Comparison of ENCODE assay signal across 30 cellular contexts in the genomic region with DNA sequence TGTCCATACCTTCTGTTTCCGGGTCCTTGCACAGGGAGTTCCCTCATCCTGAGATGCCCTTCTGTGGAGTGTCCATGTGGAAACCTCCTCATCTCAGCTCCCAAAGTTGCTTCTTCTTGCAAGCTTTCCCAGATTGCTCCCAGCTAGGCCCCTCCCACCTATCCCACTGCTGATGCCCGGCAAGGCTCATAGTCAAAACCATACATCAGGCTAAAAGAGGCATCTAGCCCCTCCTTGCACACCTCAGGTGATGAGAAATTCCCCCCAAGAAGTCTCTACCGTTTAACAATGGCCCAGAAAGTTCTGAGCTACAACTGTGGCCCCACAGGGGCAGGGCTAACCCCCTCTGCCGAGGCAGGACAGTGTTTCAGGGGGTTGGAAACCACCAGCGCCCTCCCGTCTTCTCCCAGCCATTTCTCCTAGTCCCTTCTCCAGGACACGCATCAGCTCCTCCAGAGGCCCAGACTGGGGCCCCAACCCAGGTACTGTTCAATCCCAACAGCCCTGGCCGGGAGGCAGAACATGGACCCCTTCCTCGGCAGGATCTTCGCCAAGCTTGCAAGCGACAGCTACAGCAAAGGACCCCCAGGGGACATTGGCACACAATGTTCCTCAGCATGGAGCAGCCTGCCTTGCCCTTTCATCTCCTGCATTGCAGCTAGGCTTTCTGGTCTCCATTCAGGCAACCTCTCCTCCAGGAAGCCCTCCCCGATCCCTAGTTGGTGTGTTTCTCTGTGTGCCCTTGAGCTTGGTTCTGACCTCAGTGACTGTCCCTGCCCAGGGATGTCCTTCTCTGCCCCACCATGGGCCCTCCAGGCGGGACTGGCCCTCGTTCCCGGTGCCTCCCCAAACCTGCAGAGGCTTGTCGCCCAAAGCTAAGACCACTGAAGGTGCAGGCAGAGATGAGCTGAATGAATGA. TPM values are rescaled to one million over a fixed set of nuclear protein-coding genes. Genes with fewer than 3 reads are reported as not detected.
DNase-seq lines count a peak whose midpoint lies in the region; ATAC-seq and TF ChIP-seq lines count a peak whose summit lies in the region.
"Had no signal": no experiment of that assay in that cellular context is flagged by ENCODE, and none has a peak within 500 bp of the region (broad histone marks: within the 10 kb centered on the region; RNA-seq: fewer than 3 reads in every experiment).

No MANE protein-coding gene starts in this region.

- H3K9me3 ChIP-seq in left lung (no peaks in the 10 kb centered on the region), A673 (ENCODE audit: low read depth, low read length, poor library complexity, severe bottlenecking) (no peaks in the 10 kb centered on the region)
- H3K9me3 ChIP-seq: gastroesophageal sphincter, thyroid gland had no signal

- no peak for ATAC-seq in WTC11
- no peak for ATAC-seq in left lung
- no peak for ATAC-seq in sciatic nerve
- no peak for ATAC-seq in GM18498 (IDR thresholded peaks at IDR 0.05; ENCODE audit: unreplicated experiment)
- ATAC-seq in GM21381 (IDR thresholded peaks at IDR 0.05; ENCODE audit: unreplicated experiment), result no peak
- ATAC-seq: left lobe of liver; naive thymus-derived CD8-positive, alpha-beta T cell; stimulated activated naive CD8-positive, alpha-beta T cell treated with anti-CD3 and anti-CD28 coated beads, Interleukin-15, amount 100 ng/mL, for 72 hours had no signal

- intact Hi-C loops in left lung (cut with DNase I), result no loop called here
- intact Hi-C loops in sciatic nerve (cut with DNase I), result no loop called here
- intact Hi-C loops in A673 (cut with micrococcal nuclease; ENCODE audit: unreplicated experiment), result no loop called here

- CTCF ChIA-PET in WTC11 (lab: Charles Lee) (interaction anchor here (1.0 to 2.0 kb wide), 6 partner anchors 33 to 67 kb away, joined by 3 to 8 read pairs (median 4); no protein-coding TSS in a partner anchor), A673 (lab: Charles Lee) (no interaction called here)

- peak; percentile 59 for DNase-seq in activated effector memory CD4-positive, alpha-beta T cell treated with anti-CD3 and anti-CD28 coated beads, Interleukin-2, amount 50 U/mL, for 16 hours
- no peak for DNase-seq in activated effector memory CD4-positive, alpha-beta T cell treated with Interleukin-2 at 50 U/mL for 16 hours
- peak; percentile 4 for DNase-seq in WTC11 (ENCODE audit: low spot score)
- DNase-seq in left lung, result peak; percentile 22 to 62
- DNase-seq in sciatic nerve (ENCODE audit: low spot score), result peak; percentile 52
- no peak for DNase-seq in A673 (ENCODE audit: low spot score)
- DNase-seq: activated CD4-positive, alpha-beta T cell treated with anti-CD3 and anti-CD28 coated beads, Interleukin-2, amount 50 U/mL, for 48 hours; activated CD8-positive, alpha-beta memory T cell treated with anti-CD3 and anti-CD28 coated beads, Interleukin-2, amount 50 U/mL, for 48 hours; DMS153; hypothalamus; immature natural killer cell; IMR-90; midbrain; NCI-H1048; NCI-H187; NCI-H2171 treated with DMSO at 0.1 percent for 48 hours; NCI-H524; SHP77; stimulated activated naive CD8-positive, alpha-beta T cell treated with anti-CD3 and anti-CD28 coated beads, Interleukin-15, amount 100 ng/mL, for 72 hours; thyroid gland; WERI-Rb-1 had no signal

- H3K36me3 ChIP-seq in left lung, result no peaks in the 10 kb centered on the region
- H3K36me3 ChIP-seq in A673 (ENCODE audit: insufficient read depth, low read length, poor library complexity, severe bottlenecking), result no peaks in the 10 kb centered on the region
- H3K36me3 ChIP-seq: gastroesophageal sphincter, thyroid gland, WERI-Rb-1 had no signal

- BruUV-seq in A673 (replicated peaks; lab: Mats Ljungman, UMichigan), result no TSS peak

- H3K27ac ChIP-seq in left lung (no peak overlapping the region), A673 (ENCODE audit: low read depth, low read length, poor library complexity, severe bottlenecking) (no peak overlapping the region)
- H3K27ac ChIP-seq: gastroesophageal sphincter, thyroid gland, WERI-Rb-1 had no signal

- no peaks in the 10 kb centered on the region for H3K9me3 Mint-ChIP-seq in WTC11
- H3K9me3 Mint-ChIP-seq: activated T-helper 2 cell treated with anti-CD3 and anti-CD28 coated beads, Interferon-gamma antibody, Interleukin-2, Interleukin-4, amounts not matched to agents 10 μg/mL and 5 μg/mL and 100 μg/mL, durations not matched to agents 14 hours and 24 hours and 36 hours; central memory CD8-positive, alpha-beta T cell; naive thymus-derived CD8-positive, alpha-beta T cell; stimulated activated naive CD8-positive, alpha-beta T cell treated with anti-CD3 and anti-CD28 coated beads, Interleukin-15, amount 100 ng/mL, for 72 hours had no signal

- no peak overlapping the region for H3K27ac Mint-ChIP-seq in WTC11
- H3K27ac Mint-ChIP-seq: activated naive CD8-positive, alpha-beta T cell; activated T-helper 2 cell treated with anti-CD3 and anti-CD28 coated beads, Interferon-gamma antibody, Interleukin-2, Interleukin-4, amounts not matched to agents 10 μg/mL and 5 μg/mL and 100 μg/mL, durations not matched to agents 14 hours and 24 hours and 36 hours; B cell; immature natural killer cell had no signal

- H3K27me3 ChIP-seq in left lung, result peaks cover 14 to 68% of the 10 kb centered on the region in 2 donors
- peaks cover 9% of the 10 kb centered on the region for H3K27me3 ChIP-seq in A673 (replicated peaks; ENCODE audit: insufficient read depth, low read depth, low read length, poor library complexity)
- H3K27me3 ChIP-seq: thyroid gland had no signal

- TF ChIP-seq CTCF in WTC11 (IDR thresholded peaks at IDR 0.05), result no peak
- TF ChIP-seq CTCF in left lung (IDR thresholded peaks at IDR 0.05), result no peak
- TF ChIP-seq CTCF in A673 (conservative IDR thresholded peaks at IDR 0.05; ENCODE audit: low read depth, low read length), result no peak

- POLR2A ChIA-PET in WTC11 (lab: Charles Lee) (no interaction called here), A673 (lab: Charles Lee; ENCODE audit: low non-redundant PET) (no interaction called here)

- H3K36me3 Mint-ChIP-seq in WTC11, result no peaks in the 10 kb centered on the region
- H3K36me3 Mint-ChIP-seq: activated naive CD8-positive, alpha-beta T cell; immature natural killer cell; naive thymus-derived CD8-positive, alpha-beta T cell had no signal

- no peak overlapping the region for H3K4me3 Mint-ChIP-seq in WTC11
- H3K4me3 Mint-ChIP-seq: activated naive CD8-positive, alpha-beta T cell; B cell; central memory CD8-positive, alpha-beta T cell; immature natural killer cell; naive thymus-derived CD8-positive, alpha-beta T cell; stimulated activated naive CD8-positive, alpha-beta T cell treated with anti-CD3 and anti-CD28 coated beads, Interleukin-15, amount 100 ng/mL, for 72 hours had no signal

- H3K4me1 Mint-ChIP-seq in WTC11, result 0 out of 2 replicates have a peak, but pooled peaks cover 3% of the 10 kb centered on the region
- H3K4me1 Mint-ChIP-seq: central memory CD8-positive, alpha-beta T cell; stimulated activated naive CD8-positive, alpha-beta T cell treated with anti-CD3 and anti-CD28 coated beads, Interleukin-15, amount 100 ng/mL, for 72 hours had no signal

- H3K27me3 Mint-ChIP-seq in WTC11 (ENCODE audit: low read depth), result peaks cover 33% of the 10 kb centered on the region

- H3K4me3 ChIP-seq in left lung (no peak overlapping the region), A673 (ENCODE audit: low read depth, low read length, poor library complexity, severe bottlenecking) (no peak overlapping the region)
- H3K4me3 ChIP-seq: gastroesophageal sphincter, thyroid gland had no signal

- peaks cover 0 to 3% of the 10 kb centered on the region in 2 donors for H3K4me1 ChIP-seq in left lung
- peaks cover 6% of the 10 kb centered on the region for H3K4me1 ChIP-seq in A673 (ENCODE audit: insufficient read depth, low read length, poor library complexity, severe bottlenecking)

TF ChIP-seq in WTC11, 78 proteins besides CTCF, POLR2A, EP300 and RAD21:
- TF ChIP-seq OVOL2 (CRISPR knock-in tag; IDR thresholded peaks at IDR 0.05; ENCODE audit: borderline replicate concordance) (no peak), MXD4 (CRISPR knock-in tag; IDR thresholded peaks at IDR 0.05; ENCODE audit: borderline replicate concordance) (no peak), MYBL2 (CRISPR knock-in tag; IDR thresholded peaks at IDR 0.05) (no peak), ZNF138 (CRISPR knock-in tag; conservative IDR thresholded peaks at IDR 0.05) (no peak), ZBTB21 (CRISPR knock-in tag; IDR thresholded peaks at IDR 0.05; ENCODE audit: borderline replicate concordance) (no peak)

RNA-seq across cellular contexts. Expression of a gene that starts 4.5 kb away (rescaled TPM):
- total RNA-seq in WTC11 (2021) (1.3 to 1.8 TPM (median 1.3 TPM) in 3 replicates), left lung (1 to 10 TPM; 1.3 to 1.5 TPM), sciatic nerve (12.3 TPM), A673 (2021) (0.84 and 1.3 TPM in 2 replicates)
- total RNA-seq: B cell had no signal

Comparison
In these comparisons a context has a peak if more than half of its experiments do, and no peak if none do; other contexts are left out.
1. DNase-seq: peak in activated effector memory CD4-positive, alpha-beta T cell treated with anti-CD3 and anti-CD28 coated beads, Interleukin-2, amount 50 U/mL, for 16 hours (single experiment), WTC11 (single experiment), left lung (2 of 2) and sciatic nerve (single experiment); none in activated effector memory CD4-positive, alpha-beta T cell treated with Interleukin-2 at 50 U/mL for 16 hours (single experiment) and A673 (single experiment).